12 cellular contexts compared by ENCODE assay signal in genomic region chr17:49729074-49729473, GRCh38. TPM values are rescaled to one million over a fixed set of nuclear protein-coding genes. Genes with fewer than 3 reads are reported as not detected.
DNase-seq lines count a peak whose midpoint lies in the region; ATAC-seq and TF ChIP-seq lines count a peak whose summit lies in the region.
"Had no signal": no experiment of that assay in that cellular context is flagged by ENCODE, and none has a peak within 500 bp of the region (broad histone marks: within the 10 kb centered on the region; RNA-seq: fewer than 3 reads in every experiment).

No MANE protein-coding gene starts in this region.

- H3K9me3 ChIP-seq in heart left ventricle (no peaks in the 10 kb centered on the region), ascending aorta (no peaks in the 10 kb centered on the region), vagina (no peaks in the 10 kb centered on the region)

- H3K4me1 ChIP-seq in heart left ventricle (peaks cover 4 to 83% (median 56%) of the 10 kb centered on the region in 12 donors), ascending aorta (peaks cover 15 to 29% of the 10 kb centered on the region in 2 donors), vagina (peaks cover 56% of the 10 kb centered on the region)

- intact Hi-C loops in heart left ventricle (cut with DNase I): loop anchor here in 2 of 10 donors (5.0 to 10.0 kb wide), 2 partner anchors 33 to 266 kb away; partner anchors contain the start of genes DLX3 (in 1 of the 2) and FAM117A (in 1 of the 2)
- intact Hi-C loops in Right ventricle myocardium inferior (cut with DNase I): loop anchor here (5.0 kb wide), 2 partner anchors 33 to 118 kb away; partner anchors contain the start of genes FAM117A and TAC4
- intact Hi-C loops in ascending aorta (cut with DNase I): loop anchor here (10.0 kb wide), 1 partner anchor 294 kb away; no protein-coding TSS in a partner anchor
- intact Hi-C loops in vagina (cut with DNase I): no loop called here

- TF ChIP-seq CTCF in heart left ventricle (IDR thresholded peaks at IDR 0.05): no peak
- no peak for TF ChIP-seq CTCF in ascending aorta (IDR thresholded peaks at IDR 0.05)
- no peak for TF ChIP-seq CTCF in vagina (IDR thresholded peaks at IDR 0.05)
- no peak for TF ChIP-seq CTCF in mesothelial cell of epicardium (IDR thresholded peaks at IDR 0.05; ENCODE audit: unreplicated experiment)
- TF ChIP-seq CTCF in nephron progenitor cell (IDR thresholded peaks at IDR 0.05): no peak

- no peaks in the 10 kb centered on the region for H3K27me3 Mint-ChIP-seq in natural killer cell treated with Interleukin-12 subunit alpha and Interleukin-12 subunit beta and Interleukin-15 and Interleukin-18, amount 100 ng/mL, for 72 hours
- H3K27me3 Mint-ChIP-seq in mesothelial cell of epicardium (ENCODE audit: low read depth): no peaks in the 10 kb centered on the region
- no peaks in the 10 kb centered on the region for H3K27me3 Mint-ChIP-seq in nephron progenitor cell (ENCODE audit: low read depth, poor library complexity)

- H3K27me3 ChIP-seq in heart left ventricle (no peaks in the 10 kb centered on the region), ascending aorta (no peaks in the 10 kb centered on the region), vagina (no peaks in the 10 kb centered on the region)

- DNase-seq in heart left ventricle (peak in 1 of 5 donors; percentile 43), Right ventricle myocardium inferior (ENCODE audit: missing footprints) (no peak), ascending aorta (ENCODE audit: low spot score in 2 of 2) (no peak), vagina (ENCODE audit: extremely low spot score in 2 of 2) (no peak), mesothelial cell of epicardium (ENCODE audit: low spot score in 2 of 2, unreplicated experiment in 2 of 2) (no peak), nephron progenitor cell (no peak)
- no peak for DNase-seq in natural killer cell treated with Interleukin-12 subunit alpha and Interleukin-12 subunit beta and Interleukin-15 and Interleukin-18, amount 100 ng/mL, for 72 hours (ENCODE audit: low spot score)
- DNase-seq in stimulated activated naive CD4-positive, alpha-beta T cell treated with Interleukin-2 at 50 U/mL for 16 hours (lab: John Stamatoyannopoulos, UW): no peak
- DNase-seq: left colon, NCI-H2081, NCI-H82 had no signal

- peak in 3 of 4 donors; percentile 35 to 54 (median 44) for ATAC-seq in heart left ventricle
- no peak for ATAC-seq in Right ventricle myocardium inferior
- peak in 1 of 2 donors; percentile 11 for ATAC-seq in natural killer cell treated with Interleukin-12 subunit alpha and Interleukin-12 subunit beta and Interleukin-15 and Interleukin-18, amount 100 ng/mL, for 72 hours
- ATAC-seq: GM12878, left colon had no signal

- H3K36me3 ChIP-seq in heart left ventricle (peaks cover 0 to 5% (median 0%) of the 10 kb centered on the region in 9 donors), ascending aorta (peaks cover 0 to 12% of the 10 kb centered on the region in 2 donors), vagina (no peaks in the 10 kb centered on the region)

- H3K9me3 Mint-ChIP-seq in natural killer cell treated with Interleukin-12 subunit alpha and Interleukin-12 subunit beta and Interleukin-15 and Interleukin-18, amount 100 ng/mL, for 72 hours: peaks cover 4% of the 10 kb centered on the region
- H3K9me3 Mint-ChIP-seq in mesothelial cell of epicardium (peaks cover 5% of the 10 kb centered on the region), nephron progenitor cell (peaks cover 10% of the 10 kb centered on the region)

- H3K36me3 Mint-ChIP-seq in natural killer cell treated with Interleukin-12 subunit alpha and Interleukin-12 subunit beta and Interleukin-15 and Interleukin-18, amount 100 ng/mL, for 72 hours: peaks cover 13% of the 10 kb centered on the region
- H3K36me3 Mint-ChIP-seq in mesothelial cell of epicardium: peaks cover 14% of the 10 kb centered on the region
- H3K36me3 Mint-ChIP-seq in nephron progenitor cell (ENCODE audit: low read depth): peaks cover 30% of the 10 kb centered on the region

- H3K4me3 ChIP-seq in heart left ventricle (no peak overlapping the region), ascending aorta (no peak overlapping the region), vagina (no peak overlapping the region)
- H3K4me3 ChIP-seq: GM12878 had no signal

- WGBS in heart left ventricle, 4 donors: 59 to 77% (median 70%) methylated on average over 3 of the region's 3 CpGs

- peak overlapping the region in 11 of 12 donors; percentile 35 to 94 (median 75) for H3K27ac ChIP-seq in heart left ventricle
- peak overlapping the region; percentile 73 to 81 for H3K27ac ChIP-seq in ascending aorta
- peak overlapping the region; percentile 30 for H3K27ac ChIP-seq in vagina

- H3K4me1 Mint-ChIP-seq in natural killer cell treated with Interleukin-12 subunit alpha and Interleukin-12 subunit beta and Interleukin-15 and Interleukin-18, amount 100 ng/mL, for 72 hours (ENCODE audit: low read depth in 2 of 2): peaks cover 40 to 54% of the 10 kb centered on the region in 2 donors
- H3K4me1 Mint-ChIP-seq in mesothelial cell of epicardium (peaks cover under 1% of the 10 kb centered on the region), nephron progenitor cell (peaks cover 12% of the 10 kb centered on the region)

- peak overlapping the region; percentile 21 for H3K4me3 Mint-ChIP-seq in natural killer cell treated with Interleukin-12 subunit alpha and Interleukin-12 subunit beta and Interleukin-15 and Interleukin-18, amount 100 ng/mL, for 72 hours
- H3K4me3 Mint-ChIP-seq in mesothelial cell of epicardium (no peak overlapping the region), nephron progenitor cell (no peak overlapping the region)

- H3K27ac Mint-ChIP-seq in natural killer cell treated with Interleukin-12 subunit alpha and Interleukin-12 subunit beta and Interleukin-15 and Interleukin-18, amount 100 ng/mL, for 72 hours: peak overlapping the region; percentile 63 to 90
- no peak overlapping the region for H3K27ac Mint-ChIP-seq in mesothelial cell of epicardium
- no peak overlapping the region for H3K27ac Mint-ChIP-seq in nephron progenitor cell

- no peak for TF ChIP-seq POLR2A in heart left ventricle (IDR thresholded peaks at IDR 0.05)
- no peak for TF ChIP-seq POLR2A in vagina (IDR thresholded peaks at IDR 0.05)

RNA-seq across cellular contexts. Expression of gene SLC35B1, which starts 21.3 kb away (rescaled TPM):
- total RNA-seq in heart left ventricle (10 to 100 TPM; 61.0 to 93.4 (median 66.2) TPM), Right ventricle myocardium inferior (59.3 TPM), ascending aorta (123 TPM), vagina (42.0 TPM), mesothelial cell of epicardium (67.7 to 69.2 TPM (median 69.2 TPM) in 3 replicates)
- 100 to 1,000 TPM in 1 of 2 donors, 10 to 100 TPM in 1; 50.3 to 137 TPM for polyA plus RNA-seq in heart left ventricle
- total RNA-seq in natural killer cell treated with Interleukin-12 subunit alpha and Interleukin-12 subunit beta and Interleukin-15 and Interleukin-18, amount 100 ng/mL, for 72 hours: 100 to 1,000 TPM in 1 of 2 donors, 10 to 100 TPM in 1; 90.9 to 115 TPM

RNA-seq across cellular contexts. Expression of gene FAM117A, which starts 34.9 kb away (rescaled TPM):
- 10 to 100 TPM in 6 of 9 donors, 1 to 10 TPM in 3; 5.9 to 18.5 (median 14.9) TPM for total RNA-seq in heart left ventricle
- polyA plus RNA-seq in heart left ventricle: 1 to 10 TPM; 5.2 to 7.1 TPM
- total RNA-seq in Right ventricle myocardium inferior: 10.3 TPM
- 25.4 TPM for total RNA-seq in ascending aorta
- 10 to 100 TPM; 22.4 to 36.4 TPM for total RNA-seq in natural killer cell treated with Interleukin-12 subunit alpha and Interleukin-12 subunit beta and Interleukin-15 and Interleukin-18, amount 100 ng/mL, for 72 hours
- total RNA-seq in vagina: 15.7 TPM
- 15.7 to 16.5 TPM (median 16.1 TPM) in 3 replicates for total RNA-seq in mesothelial cell of epicardium

RNA-seq across cellular contexts. Expression of gene SPOP, which starts 51.2 kb away (rescaled TPM):
- total RNA-seq in heart left ventricle (10 to 100 TPM; 46.7 to 96.1 (median 60.4) TPM), Right ventricle myocardium inferior (73.1 TPM), ascending aorta (189 TPM), vagina (87.2 TPM), mesothelial cell of epicardium (60.8 to 63.5 TPM (median 62.8 TPM) in 3 replicates)
- 10 to 100 TPM; 28.5 to 72.0 TPM for polyA plus RNA-seq in heart left ventricle
- total RNA-seq in natural killer cell treated with Interleukin-12 subunit alpha and Interleukin-12 subunit beta and Interleukin-15 and Interleukin-18, amount 100 ng/mL, for 72 hours: 10 to 100 TPM; 59.3 to 87.7 TPM

RNA-seq across cellular contexts. Expression of gene KAT7, which starts 59.4 kb away (rescaled TPM):
- total RNA-seq in heart left ventricle: 10 to 100 TPM; 34.3 to 80.9 (median 56.0) TPM
- 10 to 100 TPM; 10.1 to 27.3 TPM for polyA plus RNA-seq in heart left ventricle
- 45.4 TPM for total RNA-seq in Right ventricle myocardium inferior
- 46.6 TPM for total RNA-seq in ascending aorta
- 10 to 100 TPM; 75.8 to 98.5 TPM for total RNA-seq in natural killer cell treated with Interleukin-12 subunit alpha and Interleukin-12 subunit beta and Interleukin-15 and Interleukin-18, amount 100 ng/mL, for 72 hours
- total RNA-seq in vagina: 36.1 TPM
- total RNA-seq in mesothelial cell of epicardium: 66.7 to 74.3 TPM (median 69.9 TPM) in 3 replicates

Comparison
In these comparisons a context has a peak if more than half of its experiments do, and no peak if none do; other contexts are left out.
1. H3K27ac Mint-ChIP-seq: peak in natural killer cell treated with Interleukin-12 subunit alpha and Interleukin-12 subunit beta and Interleukin-15 and Interleukin-18, amount 100 ng/mL, for 72 hours (2 of 2); none in mesothelial cell of epicardium (single experiment) and nephron progenitor cell (single experiment).
2. Peak in every context shown above with its lines, with median percentiles within 50 percentile points of each other: H3K27ac ChIP-seq.